In the genomic region with DNA sequence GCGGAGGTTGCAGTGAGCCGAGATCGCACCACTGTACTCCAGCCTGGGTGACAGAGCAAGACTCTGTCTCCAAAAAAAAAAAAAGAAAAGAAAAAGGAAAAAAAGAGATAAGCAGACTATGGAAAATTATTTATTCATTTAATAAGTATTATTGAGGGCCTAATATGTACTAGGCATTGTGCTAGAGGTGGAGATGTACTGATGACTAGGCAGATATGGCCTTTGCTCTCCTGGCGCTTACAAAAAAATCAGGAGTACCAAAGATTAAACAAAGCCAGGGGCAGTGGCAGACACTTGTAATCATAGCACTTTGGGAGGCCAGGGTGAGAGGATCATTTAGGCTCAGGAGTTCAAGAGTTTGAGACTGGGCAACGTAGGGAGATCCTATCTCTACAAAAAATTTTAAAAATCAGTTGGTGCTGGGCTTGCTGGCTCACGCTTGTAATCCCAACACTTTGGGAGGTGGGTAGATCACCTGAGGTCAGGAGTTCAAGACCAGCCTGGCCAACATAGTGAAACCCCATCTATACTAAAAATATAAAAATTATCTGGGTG, we compare ENCODE assay signal across 27 cellular contexts.
"Had no signal": no experiment of that assay in that cellular context is flagged by ENCODE, and none has a peak within 500 bp of the region (broad histone marks: within the 10 kb centered on the region; RNA-seq: fewer than 3 reads in every experiment).

No MANE protein-coding gene starts in this region.

- H3K9me3 ChIP-seq: ovary, psoas muscle, stomach, thoracic aorta, thyroid gland, tibial nerve, upper lobe of left lung, vagina had no signal

- H3K27ac ChIP-seq: neural progenitor cell, ovary, parathyroid adenoma, psoas muscle, skin epidermis, spleen, stomach, thyroid gland, upper lobe of left lung, vagina had no signal

- H3K27me3 ChIP-seq: neural progenitor cell, ovary, stomach, thyroid gland, tibial nerve, upper lobe of left lung, vagina had no signal

- ATAC-seq: naive thymus-derived CD4-positive, alpha-beta T cell; natural killer cell; psoas muscle; right cardiac atrium; sciatic nerve; stimulated activated memory B cell treated with anti-CD40 and anti-IgM and Interleukin-4, amounts not matched to agents 10 μg/mL and 1 μg/mL and 100 μg/mL, for 72 hours had no signal

- FAIRE-seq: urothelium cell line had no signal

- H3K4me2 ChIP-seq: neural progenitor cell, smooth muscle cell had no signal

- H3K36me3 ChIP-seq: neural progenitor cell, ovary, spleen, stomach, thoracic aorta, thyroid gland, tibial nerve, upper lobe of left lung, vagina had no signal

- H3K9ac ChIP-seq: neural progenitor cell, parathyroid adenoma had no signal

- H3K4me1 ChIP-seq: neural progenitor cell, parathyroid adenoma, psoas muscle, spleen, stomach, thyroid gland, tibial nerve, upper lobe of left lung, vagina had no signal

- H3K79me2 ChIP-seq: parathyroid adenoma had no signal

- H2AFZ ChIP-seq: neural progenitor cell, parathyroid adenoma had no signal

- DNase-seq: naive thymus-derived CD4-positive, alpha-beta T cell; natural killer cell; occipital lobe; ovary; posterior cingulate gyrus; psoas muscle; right cardiac atrium; spleen; stimulated activated CD4-positive, alpha-beta T cell treated with anti-CD3 and anti-CD28 coated beads, Interleukin-12 subunit alpha, Interleukin-12 subunit beta, amount 100 ng/mL, for 4 hours; stimulated activated CD4-positive, alpha-beta T cell treated with anti-CD3 and anti-CD28 coated beads, Interleukin-1b, Interleukin-23, amount 100 ng/mL, for 48 hours; stimulated activated CD4-positive, alpha-beta T cell treated with anti-CD3 and anti-CD28 coated beads, Interleukin-4, amount 100 ng/mL, for 1 hour; stimulated activated CD4-positive, alpha-beta T cell treated with anti-CD3 and anti-CD28 coated beads, Interleukin-4, amount 100 ng/mL, for 4 hours; stimulated activated CD8-positive, alpha-beta memory T cell treated with anti-CD3 and anti-CD28 coated beads, Interleukin-4, amount 100 ng/mL, for 48 hours; stimulated activated naive CD4-positive, alpha-beta T cell treated with Interleukin-2 at 50 U/mL for 16 hours; stomach; thyroid gland; upper lobe of left lung had no signal

- H3K4me3 ChIP-seq: neural progenitor cell, ovary, psoas muscle, skin epidermis, smooth muscle cell, spleen, stomach, thoracic aorta, thyroid gland, tibial nerve, upper lobe of left lung, vagina had no signal
